ENCODE assay signal across 18 cellular contexts in the genomic region with DNA sequence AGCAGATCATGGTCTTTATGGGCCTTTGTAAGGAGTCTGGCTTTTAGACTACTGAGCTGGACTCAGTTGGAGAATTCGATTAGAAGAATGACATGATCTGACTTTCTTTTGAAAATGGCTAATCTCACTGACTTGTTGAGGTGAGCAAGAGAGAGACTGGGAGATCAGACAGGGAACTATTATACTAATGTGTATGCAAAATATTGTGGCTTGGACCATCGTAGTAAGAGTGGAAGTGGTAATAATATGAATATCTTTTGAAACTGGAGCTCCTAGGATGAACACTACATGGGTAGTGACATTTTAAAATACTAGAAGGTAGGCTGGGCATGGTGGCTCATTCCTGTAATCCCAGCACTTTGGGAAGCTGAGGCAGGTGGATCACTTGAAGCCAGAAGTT. TPM values are rescaled to one million over a fixed set of nuclear protein-coding genes. Genes with fewer than 3 reads are reported as not detected.
A peak's percentile ranks its signal among the peaks of the same experiment; 100 is the strongest.
DNase-seq lines count a peak whose midpoint lies in the region; ATAC-seq, FAIRE-seq and TF ChIP-seq lines count a peak whose summit lies in the region.
"Had no signal": no experiment of that assay in that cellular context is flagged by ENCODE, and none has a peak within 500 bp of the region (broad histone marks: within the 10 kb centered on the region; RNA-seq: fewer than 3 reads in every experiment).

No MANE protein-coding gene starts in this region.

- TF ChIP-seq CTCF in endodermal cell (conservative IDR thresholded peaks at IDR 0.05), result no peak

- H3K4me3 ChIP-seq in endodermal cell (ENCODE audit: low read length), result no peak overlapping the region
- no peak overlapping the region for H3K4me3 ChIP-seq in skeletal muscle satellite cell (ENCODE audit: low read length)
- H3K4me3 ChIP-seq: right atrium auricular region, SJSA1, upper lobe of left lung had no signal

- peaks cover 18% of the 10 kb centered on the region for H3K4me1 Mint-ChIP-seq in endodermal cell

- peak overlapping the region; percentile 4 for H3K27ac Mint-ChIP-seq in endodermal cell

- DNase-seq in endodermal cell (no peak), D341Med (ENCODE audit: low spot score) (no peak), RCC 7860 (ENCODE audit: low spot score) (no peak)
- DNase-seq in effector CD4-positive, alpha-beta T cell, result no peak
- DNase-seq: activated CD4-positive, alpha-beta T cell treated with anti-CD3 and anti-CD28 coated beads, Interleukin-2, amount 50 U/mL, for 4 hours; activated effector memory CD4-positive, alpha-beta T cell treated with anti-CD3 and anti-CD28 coated beads, Interleukin-2, amount 50 U/mL, for 16 hours; DMS 273 treated with DMSO at 0.1 percent for 48 hours; naive thymus-derived CD4-positive, alpha-beta T cell; NCI-H1105 treated with DMSO at 0.1 percent for 48 hours; NCI-H226; upper lobe of left lung had no signal

- H3K27me3 ChIP-seq in endodermal cell (ENCODE audit: control insufficient read depth, insufficient read depth, low read length, poor library complexity, severe bottlenecking) (no peaks in the 10 kb centered on the region), skeletal muscle satellite cell (ENCODE audit: control insufficient read depth, insufficient read depth, low read length) (no peaks in the 10 kb centered on the region)
- H3K27me3 ChIP-seq: right atrium auricular region, SJSA1, upper lobe of left lung had no signal

- 91 to 100% methylated on average over 2 of the region's 2 CpGs for WGBS in endodermal cell (ENCODE audit: insufficient coverage in 1 of 2, insufficient read length in 1 of 2), 2 experiments

- no peaks in the 10 kb centered on the region for H3K9me3 Mint-ChIP-seq in endodermal cell

- H3K9ac ChIP-seq in endodermal cell (ENCODE audit: extremely low read depth, low read length, poor library complexity, severe bottlenecking), result no peak overlapping the region
- peak overlapping the region; percentile 10 for H3K9ac ChIP-seq in skeletal muscle satellite cell (ENCODE audit: low read depth, low read length)
- H3K9ac ChIP-seq: KMS-11 had no signal

- H3K36me3 ChIP-seq in endodermal cell (ENCODE audit: control insufficient read depth, insufficient read depth, low read length) (peaks cover 34% of the 10 kb centered on the region), skeletal muscle satellite cell (ENCODE audit: insufficient read depth, low read length) (peaks cover 5% of the 10 kb centered on the region)
- H3K36me3 ChIP-seq: right atrium auricular region, upper lobe of left lung had no signal

- H3K27ac ChIP-seq in endodermal cell (ENCODE audit: low read depth, low read length), result no peak overlapping the region
- H3K27ac ChIP-seq: KMS-11, right atrium auricular region had no signal

- H3K4me2 ChIP-seq in skeletal muscle satellite cell (ENCODE audit: low read length), result peak overlapping the region; percentile 10
- H3K4me2 ChIP-seq: KMS-11 had no signal

- no peaks in the 10 kb centered on the region for H3K27me3 Mint-ChIP-seq in endodermal cell (ENCODE audit: insufficient read depth)
- H3K27me3 Mint-ChIP-seq: naive thymus-derived CD4-positive, alpha-beta T cell had no signal

- ATAC-seq in GM19395 (IDR thresholded peaks at IDR 0.05; ENCODE audit: unreplicated experiment), result peak; percentile 62
- peak; percentile 74 for ATAC-seq in HG02973 (IDR thresholded peaks at IDR 0.05; ENCODE audit: unreplicated experiment)
- ATAC-seq in HG03571 (IDR thresholded peaks at IDR 0.05; ENCODE audit: unreplicated experiment), result no peak
- ATAC-seq: naive thymus-derived CD4-positive, alpha-beta T cell had no signal

- no peaks in the 10 kb centered on the region for H3K9me3 ChIP-seq in endodermal cell (ENCODE audit: control insufficient read depth, low read length)
- no peaks in the 10 kb centered on the region for H3K9me3 ChIP-seq in skeletal muscle satellite cell (replicated peaks; ENCODE audit: low read length)
- H3K9me3 ChIP-seq: right atrium auricular region, SJSA1, upper lobe of left lung had no signal

- no peak overlapping the region for H3K4me3 Mint-ChIP-seq in endodermal cell
- H3K4me3 Mint-ChIP-seq: naive thymus-derived CD4-positive, alpha-beta T cell had no signal

- no peak for FAIRE-seq in RCC 7860 (lab: Jason Lieb, UNC)

- H3K4me1 ChIP-seq in endodermal cell (ENCODE audit: control insufficient read depth, insufficient read depth, low read length) (no peaks in the 10 kb centered on the region), skeletal muscle satellite cell (ENCODE audit: control insufficient read depth, insufficient read depth, low read length) (peaks cover 40% of the 10 kb centered on the region)

- H3K36me3 Mint-ChIP-seq in endodermal cell (ENCODE audit: low read depth), result peaks cover 21% of the 10 kb centered on the region

RNA-seq across cellular contexts. Expression of a gene that starts 56.2 kb away (rescaled TPM):
- 100 to 1,000 TPM; 284 to 319 TPM for total RNA-seq in endodermal cell
- 345 TPM for polyA plus RNA-seq in endodermal cell (2013, experiment 1 of 2)
- polyA plus RNA-seq in endodermal cell (2013, experiment 2 of 2), result 311 TPM
- total RNA-seq in skeletal muscle satellite cell (2012; rRNA removed), result 284 and 326 TPM in 2 replicates

RNA-seq across cellular contexts. Expression of a gene that starts 58.8 kb away (rescaled TPM):
- total RNA-seq in endodermal cell, result 10 to 100 TPM; 63.1 to 65.8 TPM
- polyA plus RNA-seq in endodermal cell (2013, experiment 1 of 2), result 32.6 TPM
- polyA plus RNA-seq in endodermal cell (2013, experiment 2 of 2), result 37.5 TPM
- total RNA-seq in skeletal muscle satellite cell (2012; rRNA removed), result 20.1 and 22.3 TPM in 2 replicates
